In genomic region chr15:43529141-43529540, GRCh38 we compare ENCODE assay signal across 18 cellular contexts. TPM values are rescaled to one million over a fixed set of nuclear protein-coding genes. Genes with fewer than 3 reads are reported as not detected.
DNase-seq lines count a peak whose midpoint lies in the region; ATAC-seq, FAIRE-seq and TF ChIP-seq lines count a peak whose summit lies in the region.
"Had no signal": no experiment of that assay in that cellular context is flagged by ENCODE, and none has a peak within 500 bp of the region (broad histone marks: within the 10 kb centered on the region; RNA-seq: fewer than 3 reads in every experiment).

No MANE protein-coding gene starts in this region.

- H4K20me1 ChIP-seq in neural progenitor cell (ENCODE audit: low read depth), result no peaks in the 10 kb centered on the region

- H3K27me3 ChIP-seq in right atrium auricular region (no peaks in the 10 kb centered on the region), left ventricle myocardium inferior (ENCODE audit: low read depth) (no peaks in the 10 kb centered on the region), RWPE2 (ENCODE audit: insufficient read depth, poor library complexity, severe bottlenecking) (no peaks in the 10 kb centered on the region), neural progenitor cell (no peaks in the 10 kb centered on the region)
- H3K27me3 ChIP-seq: BLaER1 had no signal

- peaks cover 19% of the 10 kb centered on the region for H3F3A ChIP-seq in neural progenitor cell (ENCODE audit: low read depth)

- intact Hi-C loops in left ventricle myocardium inferior (cut with micrococcal nuclease), result no loop called here

- no peak overlapping the region for H3K9ac ChIP-seq in neural progenitor cell
- H3K9ac ChIP-seq: BLaER1 had no signal

- H3K27ac ChIP-seq in right atrium auricular region, result no peak overlapping the region
- H3K27ac ChIP-seq in left ventricle myocardium inferior (replicated peaks), result no peak overlapping the region
- H3K27ac ChIP-seq in RWPE2 (ENCODE audit: poor library complexity, severe bottlenecking), result no peak overlapping the region
- no peak overlapping the region for H3K27ac ChIP-seq in neural progenitor cell
- H3K27ac ChIP-seq: BLaER1, HL-60 had no signal

- peaks cover 0 to 4% of the 10 kb centered on the region in 2 donors for H3K4me1 ChIP-seq in right atrium auricular region
- peaks cover 4% of the 10 kb centered on the region for H3K4me1 ChIP-seq in left ventricle myocardium inferior
- H3K4me1 ChIP-seq in RWPE2 (ENCODE audit: insufficient read depth, poor library complexity, severe bottlenecking), result no peaks in the 10 kb centered on the region
- peaks cover 20% of the 10 kb centered on the region for H3K4me1 ChIP-seq in neural progenitor cell

- no peak overlapping the region for H3K4me2 ChIP-seq in neural progenitor cell
- H3K4me2 ChIP-seq: BLaER1, GM23338 had no signal

- TF ChIP-seq CTCF in right atrium auricular region (IDR thresholded peaks at IDR 0.05) (no peak), left ventricle myocardium inferior (IDR thresholded peaks at IDR 0.05; ENCODE audit: borderline replicate concordance) (no peak), RWPE2 (IDR thresholded peaks at IDR 0.05; ENCODE audit: poor library complexity, severe bottlenecking) (no peak), neural progenitor cell (IDR thresholded peaks at IDR 0.05) (no peak)

- peak; percentile 30 for DNase-seq in right atrium auricular region (ENCODE audit: low spot score)
- no peak for DNase-seq in left ventricle myocardium inferior
- no peak for DNase-seq in RWPE2 (ENCODE audit: low spot score)
- DNase-seq in neural progenitor cell (ENCODE audit: low spot score), result no peak
- DNase-seq in frontal cortex (ENCODE audit: low spot score in 2 of 2), result no peak
- no peak for DNase-seq in UCSD-AML1 (lab: John Stamatoyannopoulos, UW; ENCODE audit: unreplicated experiment)
- DNase-seq: 8988T; CD4-positive, alpha-beta memory T cell; DMS153; DMS79; GF-D8 had no signal

- no peaks in the 10 kb centered on the region for H3K79me2 ChIP-seq in neural progenitor cell (ENCODE audit: low read depth)

- no peak for FAIRE-seq in frontal cortex (lab: Jason Lieb, UNC)
- FAIRE-seq: H54 had no signal

- peak overlapping the region; percentile 69 for H3K27ac Mint-ChIP-seq in neural progenitor cell
- H3K27ac Mint-ChIP-seq: CD14-positive monocyte; CD4-positive, alpha-beta memory T cell; GM23338 had no signal

- H3K27me3 Mint-ChIP-seq in neural progenitor cell (ENCODE audit: insufficient read depth, low read depth), result peaks cover 11% of the 10 kb centered on the region
- H3K27me3 Mint-ChIP-seq: CD4-positive, alpha-beta memory T cell had no signal

- H3K9me3 ChIP-seq in right atrium auricular region (no peaks in the 10 kb centered on the region), left ventricle myocardium inferior (replicated peaks) (no peaks in the 10 kb centered on the region), RWPE2 (ENCODE audit: severe bottlenecking) (no peaks in the 10 kb centered on the region), neural progenitor cell (ENCODE audit: low read depth) (no peaks in the 10 kb centered on the region)

- no peak overlapping the region for H2AFZ ChIP-seq in neural progenitor cell (replicated peaks)
- H2AFZ ChIP-seq: GM23338 had no signal

- H3K4me3 ChIP-seq in right atrium auricular region (no peak overlapping the region), left ventricle myocardium inferior (no peak overlapping the region), RWPE2 (ENCODE audit: severe bottlenecking) (no peak overlapping the region), neural progenitor cell (no peak overlapping the region)
- H3K4me3 ChIP-seq: BLaER1, GM23338 had no signal

- peaks cover 27% of the 10 kb centered on the region for H3K36me3 Mint-ChIP-seq in neural progenitor cell

- no peak overlapping the region for H3K4me3 Mint-ChIP-seq in neural progenitor cell
- H3K4me3 Mint-ChIP-seq: CD14-positive monocyte; CD4-positive, alpha-beta memory T cell; GM23338 had no signal

- peaks cover 4% of the 10 kb centered on the region for H3K9me3 Mint-ChIP-seq in neural progenitor cell
- H3K9me3 Mint-ChIP-seq: CD14-positive monocyte; CD4-positive, alpha-beta memory T cell had no signal

- peaks cover 17% of the 10 kb centered on the region for H3K4me1 Mint-ChIP-seq in neural progenitor cell
- H3K4me1 Mint-ChIP-seq: CD14-positive monocyte had no signal

- H3K36me3 ChIP-seq in right atrium auricular region, result peaks cover 14% of the 10 kb centered on the region
- H3K36me3 ChIP-seq in left ventricle myocardium inferior, result peaks cover 13% of the 10 kb centered on the region
- peaks cover 4% of the 10 kb centered on the region for H3K36me3 ChIP-seq in RWPE2 (ENCODE audit: low read depth)
- H3K36me3 ChIP-seq in neural progenitor cell, result no peaks in the 10 kb centered on the region

- ATAC-seq in RWPE2 (ENCODE audit: low read depth), result 0 out of 3 replicates have a peak, but pooled peaks have one; percentile 7
- no peak for ATAC-seq in HG02852 (IDR thresholded peaks at IDR 0.05; ENCODE audit: unreplicated experiment)
- ATAC-seq: GM23338, HCT116 had no signal

RNA-seq across cellular contexts. Expression of gene MAP1A, which starts 11.7 kb away (rescaled TPM):
- total RNA-seq in right atrium auricular region (10 to 100 TPM; 39.3 to 52.7 TPM), left ventricle myocardium inferior (56.0 TPM), neural progenitor cell (ENCODE audit: low replicate concordance) (4.0 and 8.2 TPM in 2 replicates), frontal cortex (24.5 TPM)

RNA-seq across cellular contexts. Expression of gene TP53BP1, which starts 36.2 kb away (rescaled TPM):
- total RNA-seq in right atrium auricular region (10 to 100 TPM; 23.1 to 34.2 TPM), left ventricle myocardium inferior (28.6 TPM), neural progenitor cell (ENCODE audit: low replicate concordance) (66.5 and 73.5 TPM in 2 replicates), frontal cortex (157 TPM)
